30 cellular contexts compared by ENCODE assay signal in the genomic region with DNA sequence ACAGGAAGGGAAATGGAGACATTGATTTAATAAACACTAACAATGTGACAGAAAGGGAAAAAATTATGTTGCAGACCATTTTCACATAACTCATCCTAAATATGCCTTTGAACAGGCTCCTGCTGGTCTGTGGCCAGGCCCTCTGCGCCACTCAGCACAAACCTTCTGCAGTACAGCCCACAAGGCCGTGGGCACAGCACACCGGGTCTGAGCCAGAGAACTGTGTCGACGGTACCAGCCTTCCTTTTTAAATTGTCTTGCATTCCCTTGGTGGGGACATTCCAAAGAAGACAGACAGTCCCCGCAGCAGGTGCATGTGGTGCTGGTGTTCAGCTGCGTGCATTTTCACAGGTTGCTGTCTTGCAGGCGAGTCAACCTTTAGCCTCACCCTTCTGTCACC.
"Had no signal": no experiment of that assay in that cellular context is flagged by ENCODE, and none has a peak within 500 bp of the region (broad histone marks: within the 10 kb centered on the region; RNA-seq: fewer than 3 reads in every experiment).

No MANE protein-coding gene starts in this region.

- DNase-seq: activated CD4-positive, alpha-beta T cell treated with anti-CD3 and anti-CD28 coated beads for 4 hours; activated CD4-positive, alpha-beta T cell treated with anti-CD3 and anti-CD28 coated beads, Interleukin-2, amount 50 U/mL, for 1 hour; activated CD4-positive, alpha-beta T cell treated with anti-CD3 and anti-CD28 coated beads, Interleukin-2, amount 50 U/mL, for 48 hours; activated CD4-positive, CD25-positive, alpha-beta regulatory T cell; activated CD4-positive, CD25-positive, alpha-beta regulatory T cell treated with anti-CD3 and anti-CD28 coated beads, Interleukin-2, amount 50 U/mL, for 72 hours; activated CD8-positive, alpha-beta memory T cell treated with anti-CD3 and anti-CD28 coated beads for 24 hours; activated CD8-positive, alpha-beta T cell treated with anti-CD3 and anti-CD28 coated beads for 36 hours; activated effector memory CD4-positive, alpha-beta T cell treated with Interleukin-2 at 50 U/mL for 16 hours; activated gamma-delta T cell treated with Interleukin-2 at 50 U/mL for 16 hours; activated naive CD4-positive, alpha-beta T cell treated with anti-CD3 and anti-CD28 coated beads, Interleukin-2, amount 50 U/mL, for 16 hours; activated naive CD4-positive, alpha-beta T cell treated with Interleukin-2 at 50 U/mL for 16 hours; activated T-cell treated with anti-CD3 and anti-CD28 coated beads, Interleukin-2, amount 50 U/mL, for 4 hours; amniotic stem cell; anterior cingulate cortex; brain microvascular endothelial cell; colonic mucosa; effector CD8-positive, alpha-beta T cell; esophagus squamous epithelium; foreskin melanocyte; heart right ventricle; T-helper 1 cell; T-helper 17 cell; T1000; WERI-Rb-1 had no signal

- H3K27me3 ChIP-seq: brain microvascular endothelial cell, colonic mucosa had no signal

- H3K27me3 Mint-ChIP-seq: activated CD8-positive, alpha-beta T cell treated with anti-CD3 and anti-CD28 coated beads for 36 hours; T-helper 17 cell had no signal

- H3K4me1 Mint-ChIP-seq: activated T-helper 17 cell treated with anti-CD3 and anti-CD28 coated beads, Interleukin-2, amount 50 U/mL, for 72 hours had no signal

- H3K36me3 Mint-ChIP-seq: activated naive CD8-positive, alpha-beta T cell had no signal

- H3K9me3 Mint-ChIP-seq: activated CD8-positive, alpha-beta T cell treated with anti-CD3 and anti-CD28 coated beads for 36 hours; activated T-cell treated with anti-CD3 and anti-CD28 coated beads, Interleukin-2, amount 50 U/mL, for 4 hours; activated T-helper 17 cell treated with anti-CD3 and anti-CD28 coated beads, Interleukin-2, amount 50 U/mL, for 72 hours; central memory CD8-positive, alpha-beta T cell; T-helper 2 cell treated with Interferon-gamma antibody and Interleukin-4, amounts not matched to agents 5 μg/mL and 100 μg/mL, for 36 hours had no signal

- H3K27ac ChIP-seq: brain microvascular endothelial cell, colonic mucosa, epithelial cell of prostate, esophagus squamous epithelium, gastroesophageal sphincter, heart right ventricle, WERI-Rb-1 had no signal

- H3K4me1 ChIP-seq: colonic mucosa, esophagus squamous epithelium, gastroesophageal sphincter, heart right ventricle had no signal

- H3K9me3 ChIP-seq: colonic mucosa, esophagus squamous epithelium, gastroesophageal sphincter, heart right ventricle had no signal

- H3K36me3 ChIP-seq: brain microvascular endothelial cell, colonic mucosa, esophagus squamous epithelium, gastroesophageal sphincter, heart right ventricle, WERI-Rb-1 had no signal

- H3K27ac Mint-ChIP-seq: activated CD8-positive, alpha-beta T cell treated with anti-CD3 and anti-CD28 coated beads for 36 hours; activated naive CD8-positive, alpha-beta T cell; activated T-helper 17 cell treated with anti-CD3 and anti-CD28 coated beads, Interleukin-2, amount 50 U/mL, for 72 hours; T-helper 17 cell; T-helper 2 cell treated with Interferon-gamma antibody and Interleukin-4, amounts not matched to agents 5 μg/mL and 100 μg/mL, for 36 hours had no signal

- H3K4me3 Mint-ChIP-seq: activated CD8-positive, alpha-beta T cell treated with anti-CD3 and anti-CD28 coated beads for 36 hours; activated naive CD8-positive, alpha-beta T cell; activated T-cell treated with anti-CD3 and anti-CD28 coated beads, Interleukin-2, amount 50 U/mL, for 4 hours; activated T-helper 17 cell treated with anti-CD3 and anti-CD28 coated beads, Interleukin-2, amount 50 U/mL, for 72 hours; central memory CD8-positive, alpha-beta T cell; T-helper 17 cell; T-helper 2 cell treated with Interferon-gamma antibody and Interleukin-4, amounts not matched to agents 5 μg/mL and 100 μg/mL, for 36 hours had no signal

- ATAC-seq: activated CD8-positive, alpha-beta T cell treated with anti-CD3 and anti-CD28 coated beads for 36 hours; activated T-cell treated with anti-CD3 and anti-CD28 coated beads, Interleukin-2, amount 50 U/mL, for 4 hours; activated T-helper 17 cell treated with anti-CD3 and anti-CD28 coated beads, Interleukin-2, amount 50 U/mL, for 72 hours; gastroesophageal sphincter; heart right ventricle; T-helper 17 cell had no signal

- H3K4me3 ChIP-seq: colonic mucosa, esophagus squamous epithelium, gastroesophageal sphincter, heart right ventricle had no signal
